In the genomic region with DNA sequence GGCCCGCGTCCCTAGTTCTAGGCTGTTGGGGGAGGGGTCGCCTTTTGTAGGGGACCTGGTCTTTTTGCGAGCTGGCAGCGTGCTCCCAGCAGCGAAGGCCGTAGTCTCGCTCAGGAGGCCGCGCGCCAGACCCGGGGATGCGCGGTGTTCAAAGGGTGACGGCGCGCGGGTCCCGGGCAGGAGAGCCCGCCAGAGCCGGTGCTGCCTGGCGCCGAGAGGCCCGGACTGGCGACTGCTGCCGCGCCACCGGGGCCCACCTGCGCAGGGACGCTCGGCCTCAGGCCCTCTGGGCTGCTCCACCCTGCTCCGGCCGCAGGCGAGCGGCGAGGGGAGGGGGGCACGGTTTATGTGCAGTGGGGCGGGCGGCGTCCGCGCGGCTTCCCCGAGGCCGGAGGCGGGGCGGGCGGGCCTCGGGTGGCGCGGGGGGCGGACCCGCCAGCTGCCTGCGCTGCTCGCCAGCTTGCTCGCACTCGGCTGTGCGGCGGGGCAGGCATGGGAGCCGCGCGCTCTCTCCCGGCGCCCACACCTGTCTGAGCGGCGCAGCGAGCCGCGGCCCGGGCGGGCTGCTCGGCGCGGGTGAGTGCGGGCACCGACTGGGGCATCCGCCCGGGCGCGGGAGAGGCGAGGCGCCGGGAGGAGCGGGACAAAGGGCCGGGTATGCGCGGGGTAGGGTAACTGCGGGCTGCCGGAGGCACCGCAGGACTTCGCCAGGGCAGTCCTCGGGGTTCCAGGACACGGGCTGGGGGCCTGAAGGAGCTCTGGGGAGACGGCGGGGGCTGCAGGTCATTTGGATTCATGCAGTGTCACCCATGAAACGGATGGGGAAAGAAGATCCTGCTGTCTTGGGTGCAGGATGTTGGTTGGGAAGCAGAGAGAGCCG, we compare ENCODE assay signal across 8 cellular contexts. TPM values are rescaled to one million over a fixed set of nuclear protein-coding genes. Genes with fewer than 3 reads are reported as not detected.
A peak's percentile ranks its signal among the peaks of the same experiment; 100 is the strongest.
DNase-seq lines count a peak whose midpoint lies in the region; ATAC-seq, FAIRE-seq and TF ChIP-seq lines count a peak whose summit lies in the region.

A gene with protein sequence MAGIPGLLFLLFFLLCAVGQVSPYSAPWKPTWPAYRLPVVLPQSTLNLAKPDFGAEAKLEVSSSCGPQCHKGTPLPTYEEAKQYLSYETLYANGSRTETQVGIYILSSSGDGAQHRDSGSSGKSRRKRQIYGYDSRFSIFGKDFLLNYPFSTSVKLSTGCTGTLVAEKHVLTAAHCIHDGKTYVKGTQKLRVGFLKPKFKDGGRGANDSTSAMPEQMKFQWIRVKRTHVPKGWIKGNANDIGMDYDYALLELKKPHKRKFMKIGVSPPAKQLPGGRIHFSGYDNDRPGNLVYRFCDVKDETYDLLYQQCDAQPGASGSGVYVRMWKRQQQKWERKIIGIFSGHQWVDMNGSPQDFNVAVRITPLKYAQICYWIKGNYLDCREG (plus strand): TSS at position 467 of the 880 bp plus-strand sequence. CDS start 7,102 bp downstream, outside the sequence.

- no peak for DNase-seq in CD14-positive monocyte (ENCODE audit: low spot score)
- DNase-seq in NCI-H510A treated with DMSO at 0.1 percent for 48 hours (lab: John Stamatoyannopoulos, UW), result peak; percentile 50
- peak; percentile 83 for DNase-seq in adipocyte (ENCODE audit: low read depth)
- DNase-seq in cardiac septum (ENCODE audit: low spot score), result peak; percentile 78
- DNase-seq in pancreas, result peak; percentile 70 to 89 (median 75)
- no peak for DNase-seq in GM19240 (ENCODE audit: insufficient read length, low spot score)
- no peak for DNase-seq in GM12892 (ENCODE audit: insufficient read length)

- H3K9me3 Mint-ChIP-seq in CD14-positive monocyte, result peaks cover 0 to 9% (median 3%) of the 10 kb centered on the region in 7 donors

- H3K27me3 ChIP-seq in adipocyte (replicated peaks; ENCODE audit: control insufficient read depth, insufficient read depth, low read length) (no peaks in the 10 kb centered on the region), pancreas (no peaks in the 10 kb centered on the region)

- no peaks in the 10 kb centered on the region for H3K9me3 ChIP-seq in adipocyte (ENCODE audit: control insufficient read depth, low read length)
- no peaks in the 10 kb centered on the region for H3K9me3 ChIP-seq in pancreas

- H3K4me3 ChIP-seq in adipocyte (ENCODE audit: low read length), result peak within 1 kb of the TSS; percentile 91
- H3K4me3 ChIP-seq in pancreas, result peak within 1 kb of the TSS; percentile 45 to 68 (median 56)

- TF ChIP-seq CTCF in CD14-positive monocyte (IDR thresholded peaks at IDR 0.05), result no peak
- TF ChIP-seq CTCF in pancreas (IDR thresholded peaks at IDR 0.05), result no peak

- peaks cover 38 to 54% (median 50%) of the 10 kb centered on the region in 3 donors for H3K27me3 Mint-ChIP-seq in CD14-positive monocyte (ENCODE audit: low read depth in 3 of 3)

- no peak for TF ChIP-seq POLR2A in GM12892 (IDR thresholded peaks at IDR 0.05; ENCODE audit: low read depth, low read length)

- 1% methylated on average over 74 to 97 of the region's 97 CpGs for WGBS in pancreas, 2 donors

- FAIRE-seq in pancreas (lab: Jason Lieb, UNC) (no peak), GM12892 (lab: Jason Lieb, UNC) (no peak)

- H3K27ac Mint-ChIP-seq in CD14-positive monocyte, result peak within 1 kb of the TSS in 1 of 7 donors; percentile 28

- H3K4me1 Mint-ChIP-seq in CD14-positive monocyte, result peaks cover 10% of the 10 kb centered on the region

- no peaks in the 10 kb centered on the region for H3K36me3 ChIP-seq in adipocyte (ENCODE audit: control insufficient read depth, insufficient read depth, low read length, severe bottlenecking)
- H3K36me3 ChIP-seq in pancreas, result no peaks in the 10 kb centered on the region

- peaks cover 42% of the 10 kb centered on the region for H3K4me1 ChIP-seq in adipocyte (ENCODE audit: control insufficient read depth, insufficient read depth, low read length)
- peaks cover 3 to 8% (median 7%) of the 10 kb centered on the region in 3 donors for H3K4me1 ChIP-seq in pancreas

- ATAC-seq in GM19397 (IDR thresholded peaks at IDR 0.05; ENCODE audit: unreplicated experiment) (peak; percentile 60), pancreas (peak; percentile 88 to 93 (median 91))

- H3K4me3 Mint-ChIP-seq in CD14-positive monocyte, result peak within 1 kb of the TSS; percentile 61 to 86

- intact Hi-C loops in CD14-positive monocyte (cut with micrococcal nuclease), result loop anchor here in 1 of 2 donors (10.0 kb wide), 1 partner anchor 126 kb away; a partner anchor contains a TSS
- intact Hi-C loops in cardiac septum (cut with DNase I), result loop anchor here (5.0 kb wide), 3 partner anchors 128 to 343 kb away; a partner anchor contains a TSS
- intact Hi-C loops in pancreas (cut with DNase I), result loop anchor here in 1 of 3 donors (5.0 kb wide), 1 partner anchor 128 kb away; a partner anchor contains a TSS

- no peaks in the 10 kb centered on the region for H3K36me3 Mint-ChIP-seq in CD14-positive monocyte

- H3K9ac ChIP-seq in adipocyte (ENCODE audit: low read length), result peak within 1 kb of the TSS; percentile 91

- H3K27ac ChIP-seq in pancreas, result peak within 1 kb of the TSS; percentile 44 to 69 (median 47)

RNA-seq across cellular contexts. Expression of the gene that starts here (rescaled TPM):
- polyA plus RNA-seq in CD14-positive monocyte (under 1 TPM; 0.08 to 0.19 TPM), pancreas (10 to 100 TPM in 1 of 2 donors, 1 to 10 TPM in 1; 4.4 to 11.4 TPM)
- total RNA-seq in cardiac septum (20.7 TPM), pancreas (10 to 100 TPM in 5 of 6 donors, 1 to 10 TPM in 1; 6.0 to 29.4 (median 12.7) TPM)
- polyA plus RNA-seq in GM12892 (2012; ENCODE audit: missing spikeins), result not detected

Comparison
In these comparisons a context has a peak if more than half of its experiments do, and no peak if none do; other contexts are left out.
1. RNA of the gene that starts here (polyA plus RNA-seq): 4.4 to 11.4 TPM in pancreas; 0.08 to 0.19 TPM in CD14-positive monocyte; every median in the first group is over 4 times any median in the second.
2. DNase-seq: peak in NCI-H510A treated with DMSO at 0.1 percent for 48 hours (single experiment), adipocyte (single experiment), cardiac septum (single experiment) and pancreas (6 of 6); none in CD14-positive monocyte (single experiment), GM19240 (single experiment) and GM12892 (single experiment).